Comparison of ENCODE assay signal across 27 cellular contexts in the genomic region with DNA sequence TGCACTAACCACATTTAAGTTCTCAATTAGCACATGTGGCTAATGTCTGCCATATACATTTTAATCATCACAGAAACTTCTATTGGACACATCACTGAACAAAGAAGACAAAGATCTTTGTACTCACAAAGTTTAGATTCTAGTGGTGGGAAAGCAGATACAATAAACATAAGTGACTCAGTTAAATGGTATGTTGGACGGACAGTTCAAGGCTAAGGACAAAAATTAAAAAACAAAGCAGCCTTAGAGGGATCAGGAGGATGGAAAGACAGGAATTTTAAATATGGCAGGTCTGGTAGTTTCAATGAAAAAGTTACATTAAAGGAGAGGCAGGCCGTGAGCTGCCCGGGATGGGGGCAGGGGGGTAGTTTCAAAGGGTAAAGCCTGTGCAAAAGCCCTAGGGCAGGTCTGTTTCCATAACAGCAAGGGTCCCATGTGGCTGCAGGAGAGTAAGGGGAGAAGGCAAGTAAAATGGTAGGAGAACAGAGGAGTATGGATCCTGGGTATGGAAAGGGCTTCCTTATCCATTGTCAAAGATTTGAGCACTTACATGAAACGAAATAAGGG.
A peak's percentile ranks its signal among the peaks of the same experiment; 100 is the strongest.
DNase-seq lines count a peak whose midpoint lies in the region; ATAC-seq and TF ChIP-seq lines count a peak whose summit lies in the region.
"Had no signal": no experiment of that assay in that cellular context is flagged by ENCODE, and none has a peak within 500 bp of the region (broad histone marks: within the 10 kb centered on the region; RNA-seq: fewer than 3 reads in every experiment).

No MANE protein-coding gene starts in this region.

- peaks cover 0 to 5% of the 10 kb centered on the region in 2 donors for H3K36me3 Mint-ChIP-seq in stimulated activated naive B cell treated with anti-CD40 and anti-IgM and Interleukin-4, amounts not matched to agents 10 μg/mL and 1 μg/mL and 100 μg/mL, for 72 hours
- H3K36me3 Mint-ChIP-seq: activated CD8-positive, alpha-beta memory T cell treated with anti-CD3 and anti-CD28 coated beads, Interleukin-2, amount 10 ng/mL, durations not matched to agents 7 days and 5 days; activated naive CD4-positive, alpha-beta T cell treated with anti-CD3 and anti-CD28 coated beads, Interleukin-2, amount 10 ng/mL, durations not matched to agents 7 days and 5 days; natural killer cell treated with Interleukin-12 subunit alpha and Interleukin-12 subunit beta and Interleukin-15 and Interleukin-18, amount 100 ng/mL, for 72 hours had no signal

- no peak overlapping the region for H3K27ac Mint-ChIP-seq in stimulated activated naive B cell treated with anti-CD40 and anti-IgM and Interleukin-4, amounts not matched to agents 10 μg/mL and 1 μg/mL and 100 μg/mL, for 72 hours
- H3K27ac Mint-ChIP-seq: activated CD4-positive, alpha-beta T cell treated with anti-CD3 and anti-CD28 coated beads for 36 hours; activated CD8-positive, alpha-beta memory T cell treated with anti-CD3 and anti-CD28 coated beads, Interleukin-2, amount 10 ng/mL, durations not matched to agents 7 days and 5 days; activated naive CD4-positive, alpha-beta T cell treated with anti-CD3 and anti-CD28 coated beads, Interleukin-2, amount 10 ng/mL, durations not matched to agents 7 days and 5 days; natural killer cell treated with Interleukin-12 subunit alpha and Interleukin-12 subunit beta and Interleukin-15 and Interleukin-18, amount 100 ng/mL, for 72 hours had no signal

- H3K4me3 ChIP-seq in fibroblast of mammary gland (ENCODE audit: control insufficient read depth, low read depth, low read length) (no peak overlapping the region), lower leg skin (ENCODE audit: low read depth, poor library complexity, severe bottlenecking) (no peak overlapping the region)
- H3K4me3 ChIP-seq: K562 had no signal

- peaks cover 0 to 2% of the 10 kb centered on the region in 2 donors for H3K4me1 Mint-ChIP-seq in stimulated activated naive B cell treated with anti-CD40 and anti-IgM and Interleukin-4, amounts not matched to agents 10 μg/mL and 1 μg/mL and 100 μg/mL, for 72 hours
- H3K4me1 Mint-ChIP-seq: activated CD4-positive, alpha-beta T cell treated with anti-CD3 and anti-CD28 coated beads for 36 hours; activated CD8-positive, alpha-beta memory T cell treated with anti-CD3 and anti-CD28 coated beads, Interleukin-2, amount 10 ng/mL, durations not matched to agents 7 days and 5 days; activated naive CD4-positive, alpha-beta T cell treated with anti-CD3 and anti-CD28 coated beads, Interleukin-2, amount 10 ng/mL, durations not matched to agents 7 days and 5 days; central memory CD8-positive, alpha-beta T cell had no signal

- WGBS in lower leg skin, 2 donors = 73 to 88% methylated on average over 4 of the region's 4 CpGs

- TF ChIP-seq POLR2A in lower leg skin (IDR thresholded peaks at IDR 0.05) = no peak

- H3K27me3 Mint-ChIP-seq in stimulated activated naive B cell treated with anti-CD40 and anti-IgM and Interleukin-4, amounts not matched to agents 10 μg/mL and 1 μg/mL and 100 μg/mL, for 72 hours = no peaks in the 10 kb centered on the region
- H3K27me3 Mint-ChIP-seq: activated CD4-positive, alpha-beta T cell treated with anti-CD3 and anti-CD28 coated beads for 36 hours; activated CD8-positive, alpha-beta memory T cell treated with anti-CD3 and anti-CD28 coated beads, Interleukin-2, amount 10 ng/mL, durations not matched to agents 7 days and 5 days; activated naive CD4-positive, alpha-beta T cell treated with anti-CD3 and anti-CD28 coated beads, Interleukin-2, amount 10 ng/mL, durations not matched to agents 7 days and 5 days; central memory CD8-positive, alpha-beta T cell; natural killer cell treated with Interleukin-12 subunit alpha and Interleukin-12 subunit beta and Interleukin-15 and Interleukin-18, amount 100 ng/mL, for 72 hours had no signal

- H3K4me3 Mint-ChIP-seq in stimulated activated naive B cell treated with anti-CD40 and anti-IgM and Interleukin-4, amounts not matched to agents 10 μg/mL and 1 μg/mL and 100 μg/mL, for 72 hours = no peak overlapping the region
- H3K4me3 Mint-ChIP-seq: activated CD4-positive, alpha-beta T cell treated with anti-CD3 and anti-CD28 coated beads for 36 hours; activated CD8-positive, alpha-beta memory T cell treated with anti-CD3 and anti-CD28 coated beads, Interleukin-2, amount 10 ng/mL, durations not matched to agents 7 days and 5 days; activated naive CD4-positive, alpha-beta T cell treated with anti-CD3 and anti-CD28 coated beads, Interleukin-2, amount 10 ng/mL, durations not matched to agents 7 days and 5 days; central memory CD8-positive, alpha-beta T cell; natural killer cell treated with Interleukin-12 subunit alpha and Interleukin-12 subunit beta and Interleukin-15 and Interleukin-18, amount 100 ng/mL, for 72 hours had no signal

- TF ChIP-seq CTCF in fibroblast of mammary gland (conservative IDR thresholded peaks at IDR 0.05; ENCODE audit: control insufficient read depth, insufficient read depth, low read depth, low read length) (no peak), lower leg skin (IDR thresholded peaks at IDR 0.05) (no peak)

- intact Hi-C loops in lower leg skin (cut with DNase I; ENCODE audit: low total_unique reads) = no loop called here

- peak; percentile 40 for DNase-seq in ELF-1 (ENCODE audit: low read depth, low spot score)
- DNase-seq in RKO (ENCODE audit: low spot score) = peak; percentile 4
- DNase-seq in fibroblast of mammary gland (ENCODE audit: low read depth) = peak; percentile 6
- DNase-seq in non-pigmented ciliary epithelial cell (ENCODE audit: low read depth) = peak; percentile 15
- DNase-seq in stimulated activated naive B cell treated with anti-CD40 and anti-IgM and Interleukin-4, amounts not matched to agents 10 μg/mL and 1 μg/mL and 100 μg/mL, for 72 hours = no peak
- DNase-seq in lower leg skin (ENCODE audit: low spot score in 2 of 2) = no peak
- no peak for DNase-seq in stimulated activated CD4-positive, alpha-beta T cell treated with anti-CD3 and anti-CD28 coated beads, Interleukin-4, amount 100 ng/mL, for 4 hours
- DNase-seq: activated CD4-positive, alpha-beta T cell treated with anti-CD3 and anti-CD28 coated beads for 36 hours; activated CD8-positive, alpha-beta memory T cell treated with anti-CD3 and anti-CD28 coated beads, Interleukin-2, amount 10 ng/mL, durations not matched to agents 7 days and 5 days; activated naive CD4-positive, alpha-beta T cell treated with anti-CD3 and anti-CD28 coated beads, Interleukin-2, amount 10 ng/mL, durations not matched to agents 7 days and 5 days; amygdala; C1 segment of cervical spinal cord; EL; GOT3; midbrain; NCI-H146; NCI-H2171; NCI-H524 treated with DMSO at 0.1 percent for 48 hours; substantia nigra; T-helper 1 cell had no signal

- H3K9me3 Mint-ChIP-seq in stimulated activated naive B cell treated with anti-CD40 and anti-IgM and Interleukin-4, amounts not matched to agents 10 μg/mL and 1 μg/mL and 100 μg/mL, for 72 hours = peaks cover 0 to 6% of the 10 kb centered on the region in 2 donors
- H3K9me3 Mint-ChIP-seq: activated naive CD4-positive, alpha-beta T cell treated with anti-CD3 and anti-CD28 coated beads, Interleukin-2, amount 10 ng/mL, durations not matched to agents 7 days and 5 days; natural killer cell treated with Interleukin-12 subunit alpha and Interleukin-12 subunit beta and Interleukin-15 and Interleukin-18, amount 100 ng/mL, for 72 hours had no signal

- no peak for ATAC-seq in stimulated activated naive B cell treated with anti-CD40 and anti-IgM and Interleukin-4, amounts not matched to agents 10 μg/mL and 1 μg/mL and 100 μg/mL, for 72 hours (replicated peaks)
- no peak for ATAC-seq in GM21515 (IDR thresholded peaks at IDR 0.05; ENCODE audit: unreplicated experiment)
- ATAC-seq: activated CD4-positive, alpha-beta T cell treated with anti-CD3 and anti-CD28 coated beads for 36 hours; activated CD8-positive, alpha-beta memory T cell treated with anti-CD3 and anti-CD28 coated beads, Interleukin-2, amount 10 ng/mL, durations not matched to agents 7 days and 5 days; K562; left lobe of liver; natural killer cell treated with Interleukin-12 subunit alpha and Interleukin-12 subunit beta and Interleukin-15 and Interleukin-18, amount 100 ng/mL, for 72 hours; Right ventricle myocardium inferior; sciatic nerve had no signal

Comparison
In these comparisons a context has a peak if more than half of its experiments do, and no peak if none do; other contexts are left out.
1. DNase-seq: peak in ELF-1 (single experiment), RKO (single experiment), fibroblast of mammary gland (single experiment) and non-pigmented ciliary epithelial cell (single experiment); none in stimulated activated naive B cell treated with anti-CD40 and anti-IgM and Interleukin-4, amounts not matched to agents 10 μg/mL and 1 μg/mL and 100 μg/mL, for 72 hours (single experiment), lower leg skin (0 of 2) and stimulated activated CD4-positive, alpha-beta T cell treated with anti-CD3 and anti-CD28 coated beads, Interleukin-4, amount 100 ng/mL, for 4 hours (0 of 2).